In genomic region chr11:74701351-74701750, GRCh38 we compare ENCODE assay signal across 17 cellular contexts. TPM values are rescaled to one million over a fixed set of nuclear protein-coding genes. Genes with fewer than 3 reads are reported as not detected.
DNase-seq lines count a peak whose midpoint lies in the region; ATAC-seq and TF ChIP-seq lines count a peak whose summit lies in the region.
"Had no signal": no experiment of that assay in that cellular context is flagged by ENCODE, and none has a peak within 500 bp of the region (broad histone marks: within the 10 kb centered on the region; RNA-seq: fewer than 3 reads in every experiment).

No MANE protein-coding gene starts in this region.

- H3K27ac Mint-ChIP-seq in activated CD4-positive, alpha-beta T cell treated with anti-CD3 and anti-CD28 coated beads, Interleukin-2, amount 10 ng/mL, durations not matched to agents 7 days and 5 days = no peak overlapping the region
- no peak overlapping the region for H3K27ac Mint-ChIP-seq in neural progenitor cell
- H3K27ac Mint-ChIP-seq: T-helper 2 cell treated with Interferon-gamma antibody and Interleukin-4, amounts not matched to agents 5 μg/mL and 100 μg/mL, for 36 hours had no signal

- H3F3A ChIP-seq in neural progenitor cell (ENCODE audit: low read depth) = no peaks in the 10 kb centered on the region

- H2AFZ ChIP-seq in neural progenitor cell (replicated peaks) = no peak overlapping the region

- no peak for ATAC-seq in GM21723 (IDR thresholded peaks at IDR 0.05; ENCODE audit: unreplicated experiment)

- no peaks in the 10 kb centered on the region for H3K36me3 ChIP-seq in neural progenitor cell
- H3K36me3 ChIP-seq: left ventricle myocardium inferior, transverse colon had no signal

- H3K79me2 ChIP-seq in neural progenitor cell (ENCODE audit: low read depth) = no peaks in the 10 kb centered on the region

- H3K4me3 Mint-ChIP-seq in activated CD4-positive, alpha-beta T cell treated with anti-CD3 and anti-CD28 coated beads, Interleukin-2, amount 10 ng/mL, durations not matched to agents 7 days and 5 days = no peak overlapping the region
- H3K4me3 Mint-ChIP-seq in neural progenitor cell = no peak overlapping the region
- H3K4me3 Mint-ChIP-seq: neural crest cell; T-helper 2 cell treated with Interferon-gamma antibody and Interleukin-4, amounts not matched to agents 5 μg/mL and 100 μg/mL, for 36 hours had no signal

- CTCF ChIA-PET in activated CD4-positive, alpha-beta T cell treated with anti-CD3 and anti-CD28 coated beads, Interleukin-2, amount 10 ng/mL, durations not matched to agents 7 days and 5 days (lab: Charles Lee) = interaction anchor here (0.8 to 2.5 kb wide), 4 partner anchors 11 to 547 kb away, joined by 3 to 10 read pairs (median 4); no protein-coding TSS in a partner anchor

- TF ChIP-seq CTCF in astrocyte of the cerebellum (IDR thresholded peaks at IDR 0.05; ENCODE audit: low read depth, low read length, missing control alignments) (peak; percentile 23), neural progenitor cell (IDR thresholded peaks at IDR 0.05) (peak; percentile 36)

- H3K4me1 Mint-ChIP-seq in activated CD4-positive, alpha-beta T cell treated with anti-CD3 and anti-CD28 coated beads, Interleukin-2, amount 10 ng/mL, durations not matched to agents 7 days and 5 days = no peaks in the 10 kb centered on the region
- H3K4me1 Mint-ChIP-seq in neural progenitor cell = peaks cover 5% of the 10 kb centered on the region

- no peak overlapping the region for H3K27ac ChIP-seq in neural progenitor cell
- H3K27ac ChIP-seq: left ventricle myocardium inferior, transverse colon had no signal

- POLR2A ChIA-PET in activated CD4-positive, alpha-beta T cell treated with anti-CD3 and anti-CD28 coated beads, Interleukin-2, amount 10 ng/mL, durations not matched to agents 7 days and 5 days (lab: Charles Lee) = no interaction called here

- H4K20me1 ChIP-seq in neural progenitor cell (ENCODE audit: low read depth) = no peaks in the 10 kb centered on the region

- no peaks in the 10 kb centered on the region for H3K9me3 Mint-ChIP-seq in activated CD4-positive, alpha-beta T cell treated with anti-CD3 and anti-CD28 coated beads, Interleukin-2, amount 10 ng/mL, durations not matched to agents 7 days and 5 days
- no peaks in the 10 kb centered on the region for H3K9me3 Mint-ChIP-seq in neural progenitor cell
- H3K9me3 Mint-ChIP-seq: neural crest cell; T-helper 2 cell treated with Interferon-gamma antibody and Interleukin-4, amounts not matched to agents 5 μg/mL and 100 μg/mL, for 36 hours had no signal

- peaks cover 1% of the 10 kb centered on the region for H3K4me1 ChIP-seq in neural progenitor cell

- H3K9ac ChIP-seq in neural progenitor cell = no peak overlapping the region

- in situ Hi-C loops in KBM-7 (cut with MboI; ENCODE audit: low pct_unique_long_range_greater_than_20kb, low sequenced_read_pairs) (no loop called here), astrocyte of the cerebellum (cut with HindIII; ENCODE audit: low sequenced_read_pairs) (no loop called here)

- DNase-seq in activated CD4-positive, alpha-beta T cell treated with anti-CD3 and anti-CD28 coated beads for 48 hours = peak; percentile 18
- DNase-seq in activated CD4-positive, alpha-beta T cell treated with anti-CD3 and anti-CD28 coated beads, Interleukin-2, amount 10 ng/mL, durations not matched to agents 7 days and 5 days = no peak
- DNase-seq in KBM-7 (peak; percentile 57), astrocyte of the cerebellum (ENCODE audit: low read depth) (no peak), neural progenitor cell (ENCODE audit: low spot score) (peak; percentile 35), nucleus accumbens (lab: John Stamatoyannopoulos, UW) (no peak), NCI-H345 treated with DMSO at 0.1 percent for 48 hours (lab: John Stamatoyannopoulos, UW; ENCODE audit: unreplicated experiment) (no peak)
- DNase-seq: ACHN; DMS79 treated with DMSO at 0.1 percent for 48 hours; left ventricle myocardium inferior; NCI-H2029; stimulated activated CD4-positive, alpha-beta T cell treated with anti-CD3 and anti-CD28 coated beads, Interleukin-12 subunit alpha, Interleukin-12 subunit beta, amount 100 ng/mL, for 4 hours; transverse colon had no signal

- no peaks in the 10 kb centered on the region for H3K27me3 ChIP-seq in neural progenitor cell
- H3K27me3 ChIP-seq: transverse colon had no signal

- H3K4me3 ChIP-seq in astrocyte of the cerebellum (ENCODE audit: low read depth, low read length) (no peak overlapping the region), neural progenitor cell (no peak overlapping the region)
- H3K4me3 ChIP-seq: left ventricle myocardium inferior, transverse colon had no signal

- peaks cover 3% of the 10 kb centered on the region for H3K27me3 Mint-ChIP-seq in activated CD4-positive, alpha-beta T cell treated with anti-CD3 and anti-CD28 coated beads, Interleukin-2, amount 10 ng/mL, durations not matched to agents 7 days and 5 days
- H3K27me3 Mint-ChIP-seq in neural progenitor cell (ENCODE audit: insufficient read depth, low read depth) = peaks cover 2% of the 10 kb centered on the region

- H3K4me2 ChIP-seq in neural progenitor cell = no peak overlapping the region

- H3K9me3 ChIP-seq in neural progenitor cell (ENCODE audit: low read depth) = no peaks in the 10 kb centered on the region
- H3K9me3 ChIP-seq: left ventricle myocardium inferior, transverse colon had no signal

- no peaks in the 10 kb centered on the region for H3K36me3 Mint-ChIP-seq in activated CD4-positive, alpha-beta T cell treated with anti-CD3 and anti-CD28 coated beads, Interleukin-2, amount 10 ng/mL, durations not matched to agents 7 days and 5 days (ENCODE audit: low read depth)
- no peaks in the 10 kb centered on the region for H3K36me3 Mint-ChIP-seq in neural progenitor cell

RNA-seq across cellular contexts. Expression of gene CHRDL2, which starts 29.9 kb away (rescaled TPM):
- not detected for total RNA-seq in activated CD4-positive, alpha-beta T cell treated with anti-CD3 and anti-CD28 coated beads, Interleukin-2, amount 10 ng/mL, durations not matched to agents 7 days and 5 days
- 0.06 TPM in 1 of 2 replicates, not detected in the other for total RNA-seq in neural progenitor cell (ENCODE audit: low replicate concordance)
- total RNA-seq: glomerular endothelial cell had no signal

RNA-seq across cellular contexts. Expression of gene RNF169, which starts 47.3 kb away (rescaled TPM):
- 10 to 100 TPM; 16.4 to 17.4 TPM for total RNA-seq in activated CD4-positive, alpha-beta T cell treated with anti-CD3 and anti-CD28 coated beads, Interleukin-2, amount 10 ng/mL, durations not matched to agents 7 days and 5 days
- 22.3 and 30.2 TPM in 2 replicates for total RNA-seq in neural progenitor cell (ENCODE audit: low replicate concordance)

Comparison
In these comparisons a context has a peak if more than half of its experiments do, and no peak if none do; other contexts are left out.
1. DNase-seq: peak in activated CD4-positive, alpha-beta T cell treated with anti-CD3 and anti-CD28 coated beads for 48 hours (single experiment), KBM-7 (single experiment) and neural progenitor cell (single experiment); none in activated CD4-positive, alpha-beta T cell treated with anti-CD3 and anti-CD28 coated beads, Interleukin-2, amount 10 ng/mL, durations not matched to agents 7 days and 5 days (single experiment), astrocyte of the cerebellum (single experiment), nucleus accumbens (0 of 56) and NCI-H345 treated with DMSO at 0.1 percent for 48 hours (single experiment).